In the genomic region with DNA sequence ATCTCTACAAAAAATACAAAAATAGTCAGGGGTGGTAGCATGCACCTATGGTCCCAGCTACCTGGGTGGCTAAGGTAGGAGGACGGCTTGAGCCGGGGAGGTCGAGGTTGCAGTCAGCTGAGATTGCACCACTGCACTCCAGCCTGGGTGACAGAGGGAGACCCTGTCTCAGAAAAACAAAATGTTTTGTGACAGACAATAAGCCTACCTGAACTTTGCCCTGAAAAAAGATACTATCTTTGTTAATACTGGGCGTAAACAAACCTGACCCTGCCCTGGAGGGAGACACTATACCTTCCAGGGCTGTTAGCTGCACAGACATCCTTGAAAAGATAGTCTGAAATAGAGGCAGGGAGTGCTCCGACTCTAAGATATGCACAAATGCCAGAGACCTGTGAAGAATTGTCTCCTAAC, we compare ENCODE assay signal across 1 cellular context.
TF ChIP-seq lines count a peak whose summit lies in the region.

No MANE protein-coding gene starts in this region.

TF ChIP-seq in HepG2, 621 proteins besides CTCF, POLR2A, EP300 and RAD21 (continued from another document and continues in another):
- no peak for TF ChIP-seq ETS1 (CRISPR knock-in tag; IDR thresholded peaks at IDR 0.05)
- TF ChIP-seq ZNF672 (CRISPR knock-in tag; IDR thresholded peaks at IDR 0.05): no peak
- TF ChIP-seq ZNF251 (CRISPR knock-in tag; IDR thresholded peaks at IDR 0.05): no peak
- TF ChIP-seq, protein P1, sequence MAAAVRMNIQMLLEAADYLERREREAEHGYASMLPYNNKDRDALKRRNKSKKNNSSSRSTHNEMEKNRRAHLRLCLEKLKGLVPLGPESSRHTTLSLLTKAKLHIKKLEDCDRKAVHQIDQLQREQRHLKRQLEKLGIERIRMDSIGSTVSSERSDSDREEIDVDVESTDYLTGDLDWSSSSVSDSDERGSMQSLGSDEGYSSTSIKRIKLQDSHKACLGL (CRISPR knock-in tag; IDR thresholded peaks at IDR 0.05): no peak
- peak; percentile 66; the same call in 1 of the 2 replicates for TF ChIP-seq CREM (IDR thresholded peaks at IDR 0.05)
- no peak for TF ChIP-seq CREM (CRISPR knock-in tag; IDR thresholded peaks at IDR 0.05)
- TF ChIP-seq, protein P2, sequence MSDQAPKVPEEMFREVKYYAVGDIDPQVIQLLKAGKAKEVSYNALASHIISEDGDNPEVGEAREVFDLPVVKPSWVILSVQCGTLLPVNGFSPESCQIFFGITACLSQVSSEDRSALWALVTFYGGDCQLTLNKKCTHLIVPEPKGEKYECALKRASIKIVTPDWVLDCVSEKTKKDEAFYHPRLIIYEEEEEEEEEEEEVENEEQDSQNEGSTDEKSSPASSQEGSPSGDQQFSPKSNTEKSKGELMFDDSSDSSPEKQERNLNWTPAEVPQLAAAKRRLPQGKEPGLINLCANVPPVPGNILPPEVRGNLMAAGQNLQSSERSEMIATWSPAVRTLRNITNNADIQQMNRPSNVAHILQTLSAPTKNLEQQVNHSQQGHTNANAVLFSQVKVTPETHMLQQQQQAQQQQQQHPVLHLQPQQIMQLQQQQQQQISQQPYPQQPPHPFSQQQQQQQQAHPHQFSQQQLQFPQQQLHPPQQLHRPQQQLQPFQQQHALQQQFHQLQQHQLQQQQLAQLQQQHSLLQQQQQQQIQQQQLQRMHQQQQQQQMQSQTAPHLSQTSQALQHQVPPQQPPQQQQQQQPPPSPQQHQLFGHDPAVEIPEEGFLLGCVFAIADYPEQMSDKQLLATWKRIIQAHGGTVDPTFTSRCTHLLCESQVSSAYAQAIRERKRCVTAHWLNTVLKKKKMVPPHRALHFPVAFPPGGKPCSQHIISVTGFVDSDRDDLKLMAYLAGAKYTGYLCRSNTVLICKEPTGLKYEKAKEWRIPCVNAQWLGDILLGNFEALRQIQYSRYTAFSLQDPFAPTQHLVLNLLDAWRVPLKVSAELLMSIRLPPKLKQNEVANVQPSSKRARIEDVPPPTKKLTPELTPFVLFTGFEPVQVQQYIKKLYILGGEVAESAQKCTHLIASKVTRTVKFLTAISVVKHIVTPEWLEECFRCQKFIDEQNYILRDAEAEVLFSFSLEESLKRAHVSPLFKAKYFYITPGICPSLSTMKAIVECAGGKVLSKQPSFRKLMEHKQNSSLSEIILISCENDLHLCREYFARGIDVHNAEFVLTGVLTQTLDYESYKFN (CRISPR knock-in tag; conservative IDR thresholded peaks at IDR 0.05): peak; percentile 91
- no peak for TF ChIP-seq RAD51 (IDR thresholded peaks at IDR 0.05; ENCODE audit: borderline replicate concordance)
- TF ChIP-seq ZNF652 (CRISPR knock-in tag; IDR thresholded peaks at IDR 0.05; ENCODE audit: borderline replicate concordance, low read depth): no peak
- no peak for TF ChIP-seq NFKBIZ (CRISPR knock-in tag; IDR thresholded peaks at IDR 0.05)
- TF ChIP-seq MAFK (conservative IDR thresholded peaks at IDR 0.05 in 1 of 2, IDR thresholded peaks at IDR 0.05 in 1 of 2; ENCODE audit: low read length in 2 of 2): no peak
- TF ChIP-seq ZNF260 (CRISPR knock-in tag; IDR thresholded peaks at IDR 0.05; ENCODE audit: borderline replicate concordance, low read depth): no peak
- TF ChIP-seq TFE3 (CRISPR knock-in tag; IDR thresholded peaks at IDR 0.05): no peak
- no peak for TF ChIP-seq MAZ (IDR thresholded peaks at IDR 0.05; ENCODE audit: borderline replicate concordance, low read depth, low read length)
- TF ChIP-seq MAZ (CRISPR knock-in tag; IDR thresholded peaks at IDR 0.05; ENCODE audit: low read depth): no peak
- TF ChIP-seq MLXIP (CRISPR knock-in tag; IDR thresholded peaks at IDR 0.05; ENCODE audit: borderline replicate concordance): no peak
- no peak for TF ChIP-seq AGO2 (optimal IDR thresholded peaks at IDR 0.05; ENCODE audit: low read depth, low read length)
- TF ChIP-seq REXO4 (CRISPR knock-in tag; IDR thresholded peaks at IDR 0.05; ENCODE audit: borderline replicate concordance): no peak
- TF ChIP-seq ZNF484 (CRISPR knock-in tag; IDR thresholded peaks at IDR 0.05; ENCODE audit: borderline replicate concordance, low read depth): no peak
- no peak for TF ChIP-seq POLR2AphosphoS5 (IDR thresholded peaks at IDR 0.05; ENCODE audit: low read depth, low read length)
- TF ChIP-seq ZNF326 (CRISPR knock-in tag; IDR thresholded peaks at IDR 0.05; ENCODE audit: borderline replicate concordance): no peak
- peak; percentile 33; the same call in 1 of the 2 replicates for TF ChIP-seq SPEN (CRISPR knock-in tag; IDR thresholded peaks at IDR 0.05; ENCODE audit: low read depth)
- no peak for TF ChIP-seq STAG1 (CRISPR knock-in tag; IDR thresholded peaks at IDR 0.05)
- TF ChIP-seq KDM4B (CRISPR knock-in tag; IDR thresholded peaks at IDR 0.05): no peak
- no peak for TF ChIP-seq THAP8 (CRISPR knock-in tag; IDR thresholded peaks at IDR 0.05; ENCODE audit: borderline replicate concordance)
- no peak for TF ChIP-seq PHF5A (CRISPR knock-in tag; IDR thresholded peaks at IDR 0.05; ENCODE audit: low read depth, unreplicated experiment)
- TF ChIP-seq ZNF597 (CRISPR knock-in tag; IDR thresholded peaks at IDR 0.05): no peak
- no peak for TF ChIP-seq JDP2 (CRISPR knock-in tag; IDR thresholded peaks at IDR 0.05; ENCODE audit: borderline replicate concordance)
- TF ChIP-seq ZNF577 (CRISPR knock-in tag; IDR thresholded peaks at IDR 0.05; ENCODE audit: borderline replicate concordance, low read depth): no peak
- TF ChIP-seq ZNF263 (CRISPR knock-in tag; IDR thresholded peaks at IDR 0.05): peak; percentile 76
- no peak for TF ChIP-seq ZNF460 (CRISPR knock-in tag; IDR thresholded peaks at IDR 0.05; ENCODE audit: borderline replicate concordance)
- TF ChIP-seq NR2F1 (CRISPR knock-in tag; IDR thresholded peaks at IDR 0.05): peak; percentile 58 to 77
- no peak for TF ChIP-seq MZF1 (CRISPR knock-in tag; IDR thresholded peaks at IDR 0.05; ENCODE audit: borderline replicate concordance)
- no peak for TF ChIP-seq ZFP41 (CRISPR knock-in tag; IDR thresholded peaks at IDR 0.05; ENCODE audit: borderline replicate concordance)
- TF ChIP-seq MAFG (CRISPR knock-in tag; IDR thresholded peaks at IDR 0.05): no peak
- no peak for TF ChIP-seq HMGA1 (CRISPR knock-in tag; conservative IDR thresholded peaks at IDR 0.05)
- TF ChIP-seq ZKSCAN1 (IDR thresholded peaks at IDR 0.05; ENCODE audit: low read length): no peak
- no peak for TF ChIP-seq BRD4 (CRISPR knock-in tag; IDR thresholded peaks at IDR 0.05)
- TF ChIP-seq ZNF34 (CRISPR knock-in tag; IDR thresholded peaks at IDR 0.05; ENCODE audit: borderline replicate concordance): no peak
- peak; percentile 69; the same call in 1 of the 2 replicates for TF ChIP-seq HOXA3 (CRISPR knock-in tag; IDR thresholded peaks at IDR 0.05)
- TF ChIP-seq ZNF407 (CRISPR knock-in tag; IDR thresholded peaks at IDR 0.05; ENCODE audit: not compliant biosample characterization): no peak
- no peak for TF ChIP-seq TBP (CRISPR knock-in tag; IDR thresholded peaks at IDR 0.05)
